ENCODE assay signal across 29 cellular contexts in genomic region chr4:52093466-52093865, GRCh38. TPM values are rescaled to one million over a fixed set of nuclear protein-coding genes. Genes with fewer than 3 reads are reported as not detected.
"Had no signal": no experiment of that assay in that cellular context is flagged by ENCODE, and none has a peak within 500 bp of the region (broad histone marks: within the 10 kb centered on the region; RNA-seq: fewer than 3 reads in every experiment).

No MANE protein-coding gene starts in this region.

- ATAC-seq: activated CD4-positive, alpha-beta T cell treated with anti-CD3 and anti-CD28 coated beads for 36 hours; activated CD4-positive, CD25-positive, alpha-beta regulatory T cell treated with anti-CD3 and anti-CD28 coated beads, Interleukin-2, amount 50 U/mL, for 24 hours; activated CD8-positive, alpha-beta T cell treated with anti-CD3 and anti-CD28 coated beads for 36 hours; activated naive CD4-positive, alpha-beta T cell treated with anti-CD3 and anti-CD28 coated beads, Interleukin-2, amount 50 U/mL, for 72 hours; activated T-cell treated with anti-CD3 and anti-CD28 coated beads, Interleukin-2, amount 50 U/mL, for 4 hours; activated T-cell treated with anti-CD3 and anti-CD28 coated beads, Interleukin-2, amount 50 U/mL, for 72 hours; activated T-helper 17 cell treated with anti-CD3 and anti-CD28 coated beads, Interleukin-2, amount 50 U/mL, for 72 hours; body of pancreas; WTC11 had no signal

- H3K4me3 ChIP-seq: body of pancreas, breast epithelium had no signal

- DNase-seq: activated CD4-positive, alpha-beta memory T cell treated with anti-CD3 and anti-CD28 coated beads for 36 hours; activated CD4-positive, alpha-beta T cell treated with anti-CD3 and anti-CD28 coated beads for 1 hour; activated CD4-positive, alpha-beta T cell treated with anti-CD3 and anti-CD28 coated beads for 36 hours; activated CD4-positive, alpha-beta T cell treated with anti-CD3 and anti-CD28 coated beads for 48 hours; activated CD4-positive, alpha-beta T cell treated with anti-CD3 and anti-CD28 coated beads, Interleukin-2, amount 10 ng/mL, durations not matched to agents 7 days and 5 days; activated CD4-positive, CD25-positive, alpha-beta regulatory T cell; activated CD8-positive, alpha-beta memory T cell treated with anti-CD3 and anti-CD28 coated beads, Interleukin-2, amount 50 U/mL, for 48 hours; activated CD8-positive, alpha-beta T cell treated with anti-CD3 and anti-CD28 coated beads for 36 hours; activated effector memory CD4-positive, alpha-beta T cell treated with anti-CD3 and anti-CD28 coated beads, Interleukin-2, amount 50 U/mL, for 16 hours; activated gamma-delta T cell treated with Interleukin-2 at 50 U/mL for 16 hours; activated naive CD4-positive, alpha-beta T cell; activated naive CD4-positive, alpha-beta T cell treated with anti-CD3 and anti-CD28 coated beads for 36 hours; activated naive CD4-positive, alpha-beta T cell treated with anti-CD3 and anti-CD28 coated beads, Interleukin-2, amount 50 U/mL, for 16 hours; activated naive CD8-positive, alpha-beta T cell treated with anti-CD3 and anti-CD28 coated beads for 36 hours; activated T-cell treated with anti-CD3 and anti-CD28 coated beads, Interleukin-2, amount 50 U/mL, for 4 hours; activated T-cell treated with anti-CD3 and anti-CD28 coated beads, Interleukin-2, amount 50 U/mL, for 72 hours; aorta; body of pancreas; brain microvascular endothelial cell; central memory CD4-positive, alpha-beta T cell; T-helper 1 cell; T-helper 2 cell; T-helper 9 cell; WERI-Rb-1 had no signal

- H3K27me3 ChIP-seq: body of pancreas, brain microvascular endothelial cell, breast epithelium had no signal

- H3K36me3 ChIP-seq: brain microvascular endothelial cell, breast epithelium, WERI-Rb-1 had no signal

- H3K27ac ChIP-seq: body of pancreas, brain microvascular endothelial cell, breast epithelium, WERI-Rb-1 had no signal

- H3K4me1 ChIP-seq: body of pancreas, breast epithelium had no signal

- H3K9me3 ChIP-seq: body of pancreas, breast epithelium had no signal

RNA-seq across cellular contexts. Expression of gene SPATA18, which starts 42.4 kb away (rescaled TPM):
- total RNA-seq: activated CD4-positive, alpha-beta memory T cell treated with anti-CD3 and anti-CD28 coated beads for 36 hours had no signal
